ENCODE assay signal across 22 cellular contexts in the genomic region with DNA sequence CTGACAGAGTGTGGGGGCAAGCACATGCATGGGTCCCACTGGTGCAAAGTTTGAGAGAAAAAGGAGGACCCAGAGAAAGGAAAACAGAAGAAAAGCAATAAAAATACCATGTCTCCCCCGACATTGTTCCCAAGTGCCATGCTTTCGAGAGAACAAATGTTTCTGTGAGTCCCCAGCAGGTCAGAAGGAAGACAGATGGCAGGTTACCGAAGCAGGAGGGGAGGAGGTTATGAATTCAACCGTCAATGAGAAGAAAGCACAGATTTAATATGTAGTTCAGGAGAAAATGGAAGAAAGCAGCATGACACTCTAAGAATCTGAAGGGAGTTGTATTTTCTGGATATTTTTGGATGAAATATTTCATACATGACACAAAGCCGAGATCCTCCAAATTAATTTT.
DNase-seq lines count a peak whose midpoint lies in the region; TF ChIP-seq lines count a peak whose summit lies in the region.
"Had no signal": no experiment of that assay in that cellular context is flagged by ENCODE, and none has a peak within 500 bp of the region (broad histone marks: within the 10 kb centered on the region; RNA-seq: fewer than 3 reads in every experiment).

No MANE protein-coding gene starts in this region.

- DNase-seq in NCI-H1694 (lab: John Stamatoyannopoulos, UW) (peak; percentile 18), NCI-H82 (lab: John Stamatoyannopoulos, UW) (peak; percentile 59), endodermal cell (no peak), progenitor cell of endocrine pancreas (ENCODE audit: low spot score, unreplicated experiment) (no peak), GM19240 (ENCODE audit: insufficient read length, low spot score) (no peak), iPS-NIHi11 (ENCODE audit: low spot score) (no peak)
- no peak for DNase-seq in CD4-positive, alpha-beta memory T cell
- DNase-seq: Caco-2; CD4-positive, alpha-beta T cell; DND-41; GM23248; H7; Karpas-422; NCI-H1092; NCI-H1436; NCI-H1930; NCI-H748 treated with DMSO at 0.1 percent for 48 hours; NK-92 treated with Interleukin-12 subunit alpha and Interleukin-12 subunit beta, amount 100 ng/mL, for 24 hours; PC-3; SK-N-SH; SW 1271 had no signal

- H3K4me1 Mint-ChIP-seq in endodermal cell (no peaks in the 10 kb centered on the region), progenitor cell of endocrine pancreas (ENCODE audit: low read depth) (peaks cover 20% of the 10 kb centered on the region)
- peaks cover 0 to 5% (median 1%) of the 10 kb centered on the region in 4 donors for H3K4me1 Mint-ChIP-seq in CD4-positive, alpha-beta memory T cell

- WGBS in endodermal cell (ENCODE audit: insufficient coverage in 1 of 2, insufficient read length in 1 of 2), 2 experiments, result 71 to 92% methylated on average over 4 of the region's 5 CpGs

- peaks cover 5% of the 10 kb centered on the region for H3K27me3 Mint-ChIP-seq in endodermal cell (ENCODE audit: insufficient read depth)
- H3K27me3 Mint-ChIP-seq in progenitor cell of endocrine pancreas, result no peaks in the 10 kb centered on the region
- H3K27me3 Mint-ChIP-seq in CD4-positive, alpha-beta memory T cell, result peaks cover 5 to 9% of the 10 kb centered on the region in 2 donors

- no peak overlapping the region for H3K9ac ChIP-seq in endodermal cell (ENCODE audit: extremely low read depth, low read length, poor library complexity, severe bottlenecking)
- H3K9ac ChIP-seq: BLaER1, GM23248, SK-N-SH had no signal

- CTCF ChIA-PET in CD4-positive, alpha-beta memory T cell (lab: Charles Lee; ENCODE audit: partially characterized antibody), result no interaction called here

- H3K36me3 ChIP-seq in endodermal cell (ENCODE audit: control insufficient read depth, insufficient read depth, low read length), result no peaks in the 10 kb centered on the region
- no peaks in the 10 kb centered on the region for H3K36me3 ChIP-seq in CD4-positive, alpha-beta memory T cell (ENCODE audit: insufficient read depth, low read length)
- H3K36me3 ChIP-seq: BLaER1 had no signal

- H3K9me3 Mint-ChIP-seq in endodermal cell, result no peaks in the 10 kb centered on the region
- H3K9me3 Mint-ChIP-seq in progenitor cell of endocrine pancreas (ENCODE audit: low read depth), result no peaks in the 10 kb centered on the region
- H3K9me3 Mint-ChIP-seq in CD4-positive, alpha-beta memory T cell, result peaks cover 0 to 6% (median 1%) of the 10 kb centered on the region in 8 donors
- H3K9me3 Mint-ChIP-seq: CD4-positive, alpha-beta T cell had no signal

- H3K4me3 Mint-ChIP-seq in endodermal cell (no peak overlapping the region), progenitor cell of endocrine pancreas (ENCODE audit: low read depth) (no peak overlapping the region)
- H3K4me3 Mint-ChIP-seq in CD4-positive, alpha-beta memory T cell, result no peak overlapping the region
- H3K4me3 Mint-ChIP-seq: CD4-positive, alpha-beta T cell had no signal

- peak overlapping the region; percentile 29 for H3K27ac ChIP-seq in endodermal cell (ENCODE audit: low read depth, low read length)
- H3K27ac ChIP-seq in CD4-positive, alpha-beta memory T cell (ENCODE audit: low read depth, low read length), result no peak overlapping the region
- H3K27ac ChIP-seq: BLaER1, GM23248 had no signal

- no peak overlapping the region for H3K27ac Mint-ChIP-seq in endodermal cell
- peak overlapping the region; percentile 75 for H3K27ac Mint-ChIP-seq in progenitor cell of endocrine pancreas
- H3K27ac Mint-ChIP-seq in CD4-positive, alpha-beta memory T cell, result no peak overlapping the region
- H3K27ac Mint-ChIP-seq: CD4-positive, alpha-beta T cell had no signal

- intact Hi-C loops in CD4-positive, alpha-beta memory T cell (cut with micrococcal nuclease), result no loop called here

- no peaks in the 10 kb centered on the region for H3K27me3 ChIP-seq in endodermal cell (ENCODE audit: control insufficient read depth, insufficient read depth, low read length, poor library complexity, severe bottlenecking)
- H3K27me3 ChIP-seq in CD4-positive, alpha-beta memory T cell (ENCODE audit: insufficient read depth, low read length), result no peaks in the 10 kb centered on the region
- H3K27me3 ChIP-seq: BLaER1 had no signal

- POLR2A ChIA-PET in CD4-positive, alpha-beta memory T cell (lab: Charles Lee; ENCODE audit: partially characterized antibody), result no interaction called here

- no peaks in the 10 kb centered on the region for H3K4me1 ChIP-seq in endodermal cell (ENCODE audit: control insufficient read depth, insufficient read depth, low read length)
- no peaks in the 10 kb centered on the region for H3K4me1 ChIP-seq in CD4-positive, alpha-beta memory T cell (ENCODE audit: insufficient read depth, low read length)
- H3K4me1 ChIP-seq: BLaER1, Caco-2 had no signal

- no peak overlapping the region for H3K4me3 ChIP-seq in endodermal cell (ENCODE audit: low read length)
- H3K4me3 ChIP-seq in CD4-positive, alpha-beta memory T cell (ENCODE audit: low read length in 2 of 2), result no peak overlapping the region
- H3K4me3 ChIP-seq: BLaER1, GM23248 had no signal

- H3K36me3 Mint-ChIP-seq in endodermal cell (ENCODE audit: low read depth) (no peaks in the 10 kb centered on the region), progenitor cell of endocrine pancreas (ENCODE audit: insufficient read depth) (no peaks in the 10 kb centered on the region)
- H3K36me3 Mint-ChIP-seq in CD4-positive, alpha-beta memory T cell, result no peaks in the 10 kb centered on the region

- H3K9me3 ChIP-seq in endodermal cell (ENCODE audit: control insufficient read depth, low read length), result no peaks in the 10 kb centered on the region
- H3K9me3 ChIP-seq in CD4-positive, alpha-beta memory T cell (ENCODE audit: control insufficient read depth in 1 of 2, low read length in 2 of 2), result no peaks in the 10 kb centered on the region
- H3K9me3 ChIP-seq: BLaER1, Caco-2, SK-N-SH had no signal

- TF ChIP-seq CTCF in endodermal cell (conservative IDR thresholded peaks at IDR 0.05) (no peak), progenitor cell of endocrine pancreas (IDR thresholded peaks at IDR 0.05; ENCODE audit: unreplicated experiment) (no peak)

Comparison
In these comparisons a context has a peak if more than half of its experiments do, and no peak if none do; other contexts are left out.
1. DNase-seq: peak in NCI-H1694 (single experiment) and NCI-H82 (single experiment); none in endodermal cell (single experiment), progenitor cell of endocrine pancreas (single experiment), CD4-positive, alpha-beta memory T cell (0 of 5), GM19240 (single experiment) and iPS-NIHi11 (single experiment).